ENCODE assay signal across 8 cellular contexts in genomic region chr12:81668475-81668874, GRCh38.
DNase-seq lines count a peak whose midpoint lies in the region; ATAC-seq, FAIRE-seq and TF ChIP-seq lines count a peak whose summit lies in the region.

No MANE protein-coding gene starts in this region.

- no peak for FAIRE-seq in GM12892 (lab: Jason Lieb, UNC)

- TF ChIP-seq CTCF in omental fat pad (IDR thresholded peaks at IDR 0.05) = no peak

- peak; percentile 31 for DNase-seq in stimulated activated CD4-positive, alpha-beta T cell treated with anti-CD3 and anti-CD28 coated beads, Interleukin-15, amount 100 ng/mL, for 24 hours
- DNase-seq in stimulated activated CD4-positive, alpha-beta T cell treated with anti-CD3 and anti-CD28 coated beads, Interleukin-12 subunit alpha, Interleukin-12 subunit beta, amount 100 ng/mL, for 4 hours = no peak
- DNase-seq in T1000 (lab: John Stamatoyannopoulos, UW) (peak; percentile 48), omental fat pad (ENCODE audit: low spot score) (no peak), GM12892 (ENCODE audit: insufficient read length) (no peak), NCI-H2107 (lab: John Stamatoyannopoulos, UW) (no peak), NCI-H1105 treated with DMSO at 0.1 percent for 48 hours (lab: John Stamatoyannopoulos, UW) (no peak)

- ATAC-seq in HG03159 (IDR thresholded peaks at IDR 0.05; ENCODE audit: unreplicated experiment) (peak; percentile 86), omental fat pad (ENCODE audit: low FRiP score) (peak; percentile 95)

- TF ChIP-seq POLR2A in GM12892 (IDR thresholded peaks at IDR 0.05; ENCODE audit: low read depth, low read length) = no peak

Comparison
In these comparisons a context has a peak if more than half of its experiments do, and no peak if none do; other contexts are left out.
1. DNase-seq: peak in stimulated activated CD4-positive, alpha-beta T cell treated with anti-CD3 and anti-CD28 coated beads, Interleukin-15, amount 100 ng/mL, for 24 hours (single experiment) and T1000 (single experiment); none in stimulated activated CD4-positive, alpha-beta T cell treated with anti-CD3 and anti-CD28 coated beads, Interleukin-12 subunit alpha, Interleukin-12 subunit beta, amount 100 ng/mL, for 4 hours (single experiment), omental fat pad (single experiment), GM12892 (single experiment), NCI-H2107 (single experiment) and NCI-H1105 treated with DMSO at 0.1 percent for 48 hours (single experiment).